1 cellular context compared by ENCODE assay signal in genomic region chr15:41882689-41883483, GRCh38.
TF ChIP-seq lines count a peak whose summit lies in the region.

No MANE protein-coding gene starts in this region.

TF ChIP-seq in GM23338, 12 proteins besides CTCF, POLR2A, EP300 and RAD21 (continued from another document):
- TF ChIP-seq REST (IDR thresholded peaks at IDR 0.05; ENCODE audit: unreplicated experiment) (no peak), CREB1 (CRISPR knock-in tag; IDR thresholded peaks at IDR 0.05; ENCODE audit: low read depth) (no peak), ZNF114 (CRISPR knock-in tag; IDR thresholded peaks at IDR 0.05) (no peak), ZNF462 (CRISPR knock-in tag; IDR thresholded peaks at IDR 0.05) (no peak), STAT1 (IDR thresholded peaks at IDR 0.05; ENCODE audit: unreplicated experiment) (no peak)
